ENCODE assay signal across 2 cellular contexts in the genomic region with DNA sequence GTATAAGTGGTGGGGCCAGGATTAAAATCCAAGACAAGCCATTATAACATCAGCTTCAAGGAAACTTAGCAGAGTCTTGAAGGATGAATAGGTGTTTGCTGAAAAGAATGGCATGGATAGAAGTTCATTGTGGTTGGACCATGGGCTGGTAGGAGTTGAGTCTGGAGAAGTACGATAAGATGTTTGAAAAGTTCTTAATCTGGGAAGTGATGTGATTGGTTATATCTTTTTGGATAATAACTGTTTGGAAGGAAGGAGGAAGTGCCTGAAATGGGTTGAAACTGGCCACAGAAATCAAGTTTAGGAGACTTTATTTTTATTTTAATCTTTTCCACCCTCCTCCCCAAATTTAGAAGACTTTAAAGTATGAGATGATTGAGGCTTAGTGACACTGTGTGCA.
A peak's percentile ranks its signal among the peaks of the same experiment; 100 is the strongest.
TF ChIP-seq lines count a peak whose summit lies in the region.

No MANE protein-coding gene starts in this region.

TF ChIP-seq in GM12891, 5 proteins besides CTCF, POLR2A, EP300 and RAD21:
- TF ChIP-seq PAX5 (IDR thresholded peaks at IDR 0.05; ENCODE audit: insufficient read depth, low read length, severe bottlenecking): no peak
- TF ChIP-seq POLR2AphosphoS5 (IDR thresholded peaks at IDR 0.05; ENCODE audit: low read depth, low read length): no peak
- peak; percentile 14; the same call in 1 of the 2 replicates for TF ChIP-seq SPI1 (IDR thresholded peaks at IDR 0.05; ENCODE audit: low read depth, low read length)

TF ChIP-seq in K562, 482 proteins besides CTCF, POLR2A, EP300 and RAD21:
- TF ChIP-seq SNRNP70 (optimal IDR thresholded peaks at IDR 0.05; ENCODE audit: low read depth, low read length) (no peak), ARID1B (IDR thresholded peaks at IDR 0.05) (peak; percentile 73), THRAP3 (IDR thresholded peaks at IDR 0.05; ENCODE audit: borderline replicate concordance) (no peak), ETV1 (tag; conservative IDR thresholded peaks at IDR 0.05; ENCODE audit: low read depth) (no peak), ZNF740 (CRISPR knock-in tag; IDR thresholded peaks at IDR 0.05) (no peak), ZNF740 (tag; IDR thresholded peaks at IDR 0.05) (no peak), MXI1 (IDR thresholded peaks at IDR 0.05; ENCODE audit: low read depth, low read length) (no peak), KDM1A (IDR thresholded peaks at IDR 0.05) (0 out of 4 replicates have a peak, but pooled peaks of 1 of the 2 experiments have one; percentile 9), NR2C2 (CRISPR knock-in tag; IDR thresholded peaks at IDR 0.05) (no peak), NR2C2 (tag; IDR thresholded peaks at IDR 0.05) (no peak), LCOR (CRISPR knock-in tag; IDR thresholded peaks at IDR 0.05) (peak; percentile 90; the same call in 1 of the 2 replicates), FOXM1 (IDR thresholded peaks at IDR 0.05; ENCODE audit: low read depth) (peak; percentile 92), FOXM1 (CRISPR knock-in tag; IDR thresholded peaks at IDR 0.05; ENCODE audit: low read depth) (no peak), NR0B1 (IDR thresholded peaks at IDR 0.05; ENCODE audit: partially characterized antibody) (no peak), GTF2A2 (tag; IDR thresholded peaks at IDR 0.05) (no peak), CSDE1 (IDR thresholded peaks at IDR 0.05) (no peak), CBFA2T3 (IDR thresholded peaks at IDR 0.05) (peak; percentile 66), CREBBP (IDR thresholded peaks at IDR 0.05; ENCODE audit: low read depth, low read length) (no peak), TEAD4 (IDR thresholded peaks at IDR 0.05; ENCODE audit: low read length) (peak; percentile 69; the same call in 1 of the 2 replicates), TEAD4 (CRISPR knock-in tag; IDR thresholded peaks at IDR 0.05; ENCODE audit: borderline replicate concordance) (no peak), SMARCC2 (IDR thresholded peaks at IDR 0.05; ENCODE audit: low read depth) (no peak), ELF2 (CRISPR knock-in tag; IDR thresholded peaks at IDR 0.05) (no peak), FOXP1 (CRISPR knock-in tag; IDR thresholded peaks at IDR 0.05) (no peak), MAFF (IDR thresholded peaks at IDR 0.05; ENCODE audit: low read length) (no peak), SPI1 (IDR thresholded peaks at IDR 0.05; ENCODE audit: borderline replicate concordance, low read depth, low read length) (peak; percentile 83), SMARCA4 (IDR thresholded peaks at IDR 0.05) (no peak), PHF21A (IDR thresholded peaks at IDR 0.05; ENCODE audit: borderline replicate concordance, low read depth) (no peak), ZNF197 (CRISPR knock-in tag; IDR thresholded peaks at IDR 0.05; ENCODE audit: low read depth) (no peak), ZBTB7A (IDR thresholded peaks at IDR 0.05; ENCODE audit: borderline replicate concordance, control insufficient read depth, low read depth, low read length) (no peak), ARID2 (IDR thresholded peaks at IDR 0.05) (no peak), PCBP1 (IDR thresholded peaks at IDR 0.05; ENCODE audit: low read depth, low read length, poor library complexity, severe bottlenecking) (no peak), ELF1 (tag; IDR thresholded peaks at IDR 0.05) (0 out of 2 replicates have a peak, but pooled peaks have one; percentile 23), MYBL2 (IDR thresholded peaks at IDR 0.05; ENCODE audit: low read depth) (peak; percentile 70), MYBL2 (CRISPR knock-in tag; IDR thresholded peaks at IDR 0.05; ENCODE audit: borderline replicate concordance) (no peak), TCF3 (CRISPR knock-in tag; IDR thresholded peaks at IDR 0.05) (peak; percentile 74), RCOR1 (IDR thresholded peaks at IDR 0.05; ENCODE audit: borderline replicate concordance in 1 of 2, low read depth in 2 of 2, low read length in 2 of 2) (peak in 1 of 2 experiments; percentile 58; a peak in 1 of 4 replicates), ZNF695 (CRISPR knock-in tag; IDR thresholded peaks at IDR 0.05) (no peak), TAL1 (IDR thresholded peaks at IDR 0.05) (peak; percentile 54), ZSCAN32 (CRISPR knock-in tag; IDR thresholded peaks at IDR 0.05) (no peak), TAF15 (IDR thresholded peaks at IDR 0.05; ENCODE audit: low read depth, low read length) (no peak), ZNF224 (CRISPR knock-in tag; IDR thresholded peaks at IDR 0.05) (no peak), ZSCAN29 (IDR thresholded peaks at IDR 0.05) (no peak), ZBTB17 (CRISPR knock-in tag; IDR thresholded peaks at IDR 0.05) (peak; percentile 34; the same call in 1 of the 2 replicates), KAT7 (CRISPR knock-in tag; IDR thresholded peaks at IDR 0.05; ENCODE audit: borderline replicate concordance) (no peak), ZBTB34 (CRISPR knock-in tag; IDR thresholded peaks at IDR 0.05) (no peak), CC2D1A (IDR thresholded peaks at IDR 0.05) (peak; percentile 54; the same call in 1 of the 2 replicates)
- TF ChIP-seq, protein P1, sequence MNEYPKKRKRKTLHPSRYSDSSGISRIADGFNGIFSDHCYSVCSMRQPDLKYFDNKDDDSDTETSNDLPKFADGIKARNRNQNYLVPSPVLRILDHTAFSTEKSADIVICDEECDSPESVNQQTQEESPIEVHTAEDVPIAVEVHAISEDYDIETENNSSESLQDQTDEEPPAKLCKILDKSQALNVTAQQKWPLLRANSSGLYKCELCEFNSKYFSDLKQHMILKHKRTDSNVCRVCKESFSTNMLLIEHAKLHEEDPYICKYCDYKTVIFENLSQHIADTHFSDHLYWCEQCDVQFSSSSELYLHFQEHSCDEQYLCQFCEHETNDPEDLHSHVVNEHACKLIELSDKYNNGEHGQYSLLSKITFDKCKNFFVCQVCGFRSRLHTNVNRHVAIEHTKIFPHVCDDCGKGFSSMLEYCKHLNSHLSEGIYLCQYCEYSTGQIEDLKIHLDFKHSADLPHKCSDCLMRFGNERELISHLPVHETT (CRISPR knock-in tag; conservative IDR thresholded peaks at IDR 0.05 in 1 of 2, IDR thresholded peaks at IDR 0.05 in 1 of 2): 0 out of 4 replicates have a peak, but pooled peaks of 1 of the 2 experiments have one; percentile 23
- TF ChIP-seq, protein P2, sequence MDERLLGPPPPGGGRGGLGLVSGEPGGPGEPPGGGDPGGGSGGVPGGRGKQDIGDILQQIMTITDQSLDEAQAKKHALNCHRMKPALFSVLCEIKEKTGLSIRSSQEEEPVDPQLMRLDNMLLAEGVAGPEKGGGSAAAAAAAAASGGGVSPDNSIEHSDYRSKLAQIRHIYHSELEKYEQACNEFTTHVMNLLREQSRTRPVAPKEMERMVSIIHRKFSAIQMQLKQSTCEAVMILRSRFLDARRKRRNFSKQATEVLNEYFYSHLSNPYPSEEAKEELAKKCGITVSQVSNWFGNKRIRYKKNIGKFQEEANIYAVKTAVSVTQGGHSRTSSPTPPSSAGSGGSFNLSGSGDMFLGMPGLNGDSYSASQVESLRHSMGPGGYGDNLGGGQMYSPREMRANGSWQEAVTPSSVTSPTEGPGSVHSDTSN (CRISPR knock-in tag; IDR thresholded peaks at IDR 0.05; ENCODE audit: low read depth): no peak
- TF ChIP-seq, protein P2 (tag; conservative IDR thresholded peaks at IDR 0.05; ENCODE audit: low read depth): no peak
- TF ChIP-seq, protein P3, sequence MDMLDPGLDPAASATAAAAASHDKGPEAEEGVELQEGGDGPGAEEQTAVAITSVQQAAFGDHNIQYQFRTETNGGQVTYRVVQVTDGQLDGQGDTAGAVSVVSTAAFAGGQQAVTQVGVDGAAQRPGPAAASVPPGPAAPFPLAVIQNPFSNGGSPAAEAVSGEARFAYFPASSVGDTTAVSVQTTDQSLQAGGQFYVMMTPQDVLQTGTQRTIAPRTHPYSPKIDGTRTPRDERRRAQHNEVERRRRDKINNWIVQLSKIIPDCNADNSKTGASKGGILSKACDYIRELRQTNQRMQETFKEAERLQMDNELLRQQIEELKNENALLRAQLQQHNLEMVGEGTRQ (CRISPR knock-in tag; IDR thresholded peaks at IDR 0.05): no peak
- TF ChIP-seq, protein P4, sequence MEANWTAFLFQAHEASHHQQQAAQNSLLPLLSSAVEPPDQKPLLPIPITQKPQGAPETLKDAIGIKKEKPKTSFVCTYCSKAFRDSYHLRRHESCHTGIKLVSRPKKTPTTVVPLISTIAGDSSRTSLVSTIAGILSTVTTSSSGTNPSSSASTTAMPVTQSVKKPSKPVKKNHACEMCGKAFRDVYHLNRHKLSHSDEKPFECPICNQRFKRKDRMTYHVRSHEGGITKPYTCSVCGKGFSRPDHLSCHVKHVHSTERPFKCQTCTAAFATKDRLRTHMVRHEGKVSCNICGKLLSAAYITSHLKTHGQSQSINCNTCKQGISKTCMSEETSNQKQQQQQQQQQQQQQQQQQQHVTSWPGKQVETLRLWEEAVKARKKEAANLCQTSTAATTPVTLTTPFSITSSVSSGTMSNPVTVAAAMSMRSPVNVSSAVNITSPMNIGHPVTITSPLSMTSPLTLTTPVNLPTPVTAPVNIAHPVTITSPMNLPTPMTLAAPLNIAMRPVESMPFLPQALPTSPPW (CRISPR knock-in tag; IDR thresholded peaks at IDR 0.05): no peak
